Comparison of ENCODE assay signal across 1 cellular context in genomic region chr7:144233039-144233438, GRCh38. TPM values are rescaled to one million over a fixed set of nuclear protein-coding genes. Genes with fewer than 3 reads are reported as not detected.
"Had no signal": no experiment of that assay in that cellular context is flagged by ENCODE, and none has a peak within 500 bp of the region (broad histone marks: within the 10 kb centered on the region; RNA-seq: fewer than 3 reads in every experiment).

No MANE protein-coding gene starts in this region.

RNA-seq across cellular contexts. Expression of gene OR2A42, which starts 6.4 kb away (rescaled TPM):
- total RNA-seq: G401 had no signal

RNA-seq across cellular contexts. Expression of gene OR2A7, which starts 31.6 kb away (rescaled TPM):
- total RNA-seq: G401 had no signal

RNA-seq across cellular contexts. Expression of gene CTAGE8, which starts 36.0 kb away (rescaled TPM):
- total RNA-seq: G401 had no signal

RNA-seq across cellular contexts. Expression of gene ARHGEF35, which starts 37.4 kb away (rescaled TPM):
- total RNA-seq: G401 had no signal

RNA-seq across cellular contexts. Expression of gene CTAGE4, which starts 49.8 kb away (rescaled TPM):
- total RNA-seq: G401 had no signal
